In the genomic region with DNA sequence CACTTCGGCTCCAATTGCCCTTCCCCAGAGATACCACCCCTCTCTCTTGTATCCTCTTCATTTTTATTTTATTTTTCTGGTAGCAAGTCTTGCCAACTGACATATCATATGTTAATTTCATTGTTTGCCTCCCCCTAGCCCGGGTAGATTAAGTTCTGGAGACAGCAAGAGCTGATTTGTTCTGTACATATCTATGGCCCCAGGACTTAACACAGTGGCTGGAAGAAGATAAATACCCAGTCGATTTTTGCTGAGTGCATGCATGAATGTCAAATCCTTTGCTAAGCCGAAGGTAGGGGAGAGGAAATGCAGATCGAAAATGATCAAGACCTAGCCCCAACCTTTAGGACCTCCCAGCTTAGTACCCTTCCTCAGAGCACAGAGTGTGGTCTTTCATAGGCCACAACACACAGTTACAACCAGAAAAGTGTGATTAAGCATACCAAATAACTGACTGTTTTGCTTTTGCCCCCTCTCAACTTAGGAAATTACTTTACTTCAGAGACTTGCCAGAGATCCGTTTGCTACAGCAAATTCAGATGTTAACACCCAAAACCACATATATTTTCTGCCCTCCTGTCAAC, we compare ENCODE assay signal across 1 cellular context.
TF ChIP-seq lines count a peak whose summit lies in the region.

No MANE protein-coding gene starts in this region.

TF ChIP-seq in K562, 482 proteins besides CTCF, POLR2A, EP300 and RAD21:
- TF ChIP-seq ZNF584 (CRISPR knock-in tag; IDR thresholded peaks at IDR 0.05; ENCODE audit: low read depth) (no peak), SMC3 (conservative IDR thresholded peaks at IDR 0.05; ENCODE audit: insufficient read depth, low read depth, low read length) (no peak), ZFP36 (IDR thresholded peaks at IDR 0.05; ENCODE audit: low read depth, low read length, partially characterized antibody) (no peak), JUNB (CRISPR knock-in tag; conservative IDR thresholded peaks at IDR 0.05) (no peak), ZEB2 (IDR thresholded peaks at IDR 0.05) (no peak), ZNF75A (CRISPR knock-in tag; IDR thresholded peaks at IDR 0.05) (no peak), MAFK (IDR thresholded peaks at IDR 0.05; ENCODE audit: low read length) (0 out of 2 replicates have a peak, but pooled peaks have one; percentile 18), CBFA2T3 (IDR thresholded peaks at IDR 0.05) (peak; percentile 77), FOXK1 (CRISPR knock-in tag; IDR thresholded peaks at IDR 0.05; ENCODE audit: borderline replicate concordance) (0 out of 2 replicates have a peak, but pooled peaks have one; percentile 40), ATF7 (IDR thresholded peaks at IDR 0.05) (no peak), PRMT5 (CRISPR knock-in tag; IDR thresholded peaks at IDR 0.05) (no peak), TAL1 (IDR thresholded peaks at IDR 0.05) (peak; percentile 36; the same call in 1 of the 2 replicates), ZNF146 (CRISPR knock-in tag; IDR thresholded peaks at IDR 0.05; ENCODE audit: unreplicated experiment) (no peak), TEAD2 (tag; IDR thresholded peaks at IDR 0.05) (no peak), ARID1B (IDR thresholded peaks at IDR 0.05) (peak; percentile 61), POLR3A (IDR thresholded peaks at IDR 0.05; ENCODE audit: borderline replicate concordance, extremely low read depth, insufficient read depth, insufficient read length) (no peak), TCF3 (CRISPR knock-in tag; IDR thresholded peaks at IDR 0.05) (peak; percentile 60), SMAD1 (IDR thresholded peaks at IDR 0.05; ENCODE audit: low read depth, low read length, partially characterized antibody) (no peak), CBFA2T2 (conservative IDR thresholded peaks at IDR 0.05) (peak; percentile 63), NFE2 (IDR thresholded peaks at IDR 0.05; ENCODE audit: low read depth) (peak; percentile 11; the same call in 1 of the 2 replicates), NCOR1 (IDR thresholded peaks at IDR 0.05) (peak; percentile 61), FOXM1 (IDR thresholded peaks at IDR 0.05; ENCODE audit: low read depth) (no peak), FOXM1 (CRISPR knock-in tag; IDR thresholded peaks at IDR 0.05; ENCODE audit: low read depth) (no peak), C11orf30 (IDR thresholded peaks at IDR 0.05; ENCODE audit: low read depth) (peak; percentile 20)
- TF ChIP-seq, protein P1, sequence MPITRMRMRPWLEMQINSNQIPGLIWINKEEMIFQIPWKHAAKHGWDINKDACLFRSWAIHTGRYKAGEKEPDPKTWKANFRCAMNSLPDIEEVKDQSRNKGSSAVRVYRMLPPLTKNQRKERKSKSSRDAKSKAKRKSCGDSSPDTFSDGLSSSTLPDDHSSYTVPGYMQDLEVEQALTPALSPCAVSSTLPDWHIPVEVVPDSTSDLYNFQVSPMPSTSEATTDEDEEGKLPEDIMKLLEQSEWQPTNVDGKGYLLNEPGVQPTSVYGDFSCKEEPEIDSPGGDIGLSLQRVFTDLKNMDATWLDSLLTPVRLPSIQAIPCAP (CRISPR knock-in tag; IDR thresholded peaks at IDR 0.05; ENCODE audit: borderline replicate concordance), result no peak
- TF ChIP-seq, protein P2, sequence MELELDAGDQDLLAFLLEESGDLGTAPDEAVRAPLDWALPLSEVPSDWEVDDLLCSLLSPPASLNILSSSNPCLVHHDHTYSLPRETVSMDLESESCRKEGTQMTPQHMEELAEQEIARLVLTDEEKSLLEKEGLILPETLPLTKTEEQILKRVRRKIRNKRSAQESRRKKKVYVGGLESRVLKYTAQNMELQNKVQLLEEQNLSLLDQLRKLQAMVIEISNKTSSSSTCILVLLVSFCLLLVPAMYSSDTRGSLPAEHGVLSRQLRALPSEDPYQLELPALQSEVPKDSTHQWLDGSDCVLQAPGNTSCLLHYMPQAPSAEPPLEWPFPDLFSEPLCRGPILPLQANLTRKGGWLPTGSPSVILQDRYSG (tag; conservative IDR thresholded peaks at IDR 0.05; ENCODE audit: low read depth), result no peak
- TF ChIP-seq, protein P3, sequence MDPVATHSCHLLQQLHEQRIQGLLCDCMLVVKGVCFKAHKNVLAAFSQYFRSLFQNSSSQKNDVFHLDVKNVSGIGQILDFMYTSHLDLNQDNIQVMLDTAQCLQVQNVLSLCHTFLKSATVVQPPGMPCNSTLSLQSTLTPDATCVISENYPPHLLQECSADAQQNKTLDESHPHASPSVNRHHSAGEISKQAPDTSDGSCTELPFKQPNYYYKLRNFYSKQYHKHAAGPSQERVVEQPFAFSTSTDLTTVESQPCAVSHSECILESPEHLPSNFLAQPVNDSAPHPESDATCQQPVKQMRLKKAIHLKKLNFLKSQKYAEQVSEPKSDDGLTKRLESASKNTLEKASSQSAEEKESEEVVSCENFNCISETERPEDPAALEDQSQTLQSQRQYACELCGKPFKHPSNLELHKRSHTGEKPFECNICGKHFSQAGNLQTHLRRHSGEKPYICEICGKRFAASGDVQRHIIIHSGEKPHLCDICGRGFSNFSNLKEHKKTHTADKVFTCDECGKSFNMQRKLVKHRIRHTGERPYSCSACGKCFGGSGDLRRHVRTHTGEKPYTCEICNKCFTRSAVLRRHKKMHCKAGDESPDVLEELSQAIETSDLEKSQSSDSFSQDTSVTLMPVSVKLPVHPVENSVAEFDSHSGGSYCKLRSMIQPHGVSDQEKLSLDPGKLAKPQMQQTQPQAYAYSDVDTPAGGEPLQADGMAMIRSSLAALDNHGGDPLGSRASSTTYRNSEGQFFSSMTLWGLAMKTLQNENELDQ (CRISPR knock-in tag; IDR thresholded peaks at IDR 0.05; ENCODE audit: borderline replicate concordance), result no peak
- TF ChIP-seq, protein P4, sequence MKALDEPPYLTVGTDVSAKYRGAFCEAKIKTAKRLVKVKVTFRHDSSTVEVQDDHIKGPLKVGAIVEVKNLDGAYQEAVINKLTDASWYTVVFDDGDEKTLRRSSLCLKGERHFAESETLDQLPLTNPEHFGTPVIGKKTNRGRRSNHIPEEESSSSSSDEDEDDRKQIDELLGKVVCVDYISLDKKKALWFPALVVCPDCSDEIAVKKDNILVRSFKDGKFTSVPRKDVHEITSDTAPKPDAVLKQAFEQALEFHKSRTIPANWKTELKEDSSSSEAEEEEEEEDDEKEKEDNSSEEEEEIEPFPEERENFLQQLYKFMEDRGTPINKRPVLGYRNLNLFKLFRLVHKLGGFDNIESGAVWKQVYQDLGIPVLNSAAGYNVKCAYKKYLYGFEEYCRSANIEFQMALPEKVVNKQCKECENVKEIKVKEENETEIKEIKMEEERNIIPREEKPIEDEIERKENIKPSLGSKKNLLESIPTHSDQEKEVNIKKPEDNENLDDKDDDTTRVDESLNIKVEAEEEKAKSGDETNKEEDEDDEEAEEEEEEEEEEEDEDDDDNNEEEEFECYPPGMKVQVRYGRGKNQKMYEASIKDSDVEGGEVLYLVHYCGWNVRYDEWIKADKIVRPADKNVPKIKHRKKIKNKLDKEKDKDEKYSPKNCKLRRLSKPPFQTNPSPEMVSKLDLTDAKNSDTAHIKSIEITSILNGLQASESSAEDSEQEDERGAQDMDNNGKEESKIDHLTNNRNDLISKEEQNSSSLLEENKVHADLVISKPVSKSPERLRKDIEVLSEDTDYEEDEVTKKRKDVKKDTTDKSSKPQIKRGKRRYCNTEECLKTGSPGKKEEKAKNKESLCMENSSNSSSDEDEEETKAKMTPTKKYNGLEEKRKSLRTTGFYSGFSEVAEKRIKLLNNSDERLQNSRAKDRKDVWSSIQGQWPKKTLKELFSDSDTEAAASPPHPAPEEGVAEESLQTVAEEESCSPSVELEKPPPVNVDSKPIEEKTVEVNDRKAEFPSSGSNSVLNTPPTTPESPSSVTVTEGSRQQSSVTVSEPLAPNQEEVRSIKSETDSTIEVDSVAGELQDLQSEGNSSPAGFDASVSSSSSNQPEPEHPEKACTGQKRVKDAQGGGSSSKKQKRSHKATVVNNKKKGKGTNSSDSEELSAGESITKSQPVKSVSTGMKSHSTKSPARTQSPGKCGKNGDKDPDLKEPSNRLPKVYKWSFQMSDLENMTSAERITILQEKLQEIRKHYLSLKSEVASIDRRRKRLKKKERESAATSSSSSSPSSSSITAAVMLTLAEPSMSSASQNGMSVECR (CRISPR knock-in tag; IDR thresholded peaks at IDR 0.05), result no peak
- TF ChIP-seq, protein P5, sequence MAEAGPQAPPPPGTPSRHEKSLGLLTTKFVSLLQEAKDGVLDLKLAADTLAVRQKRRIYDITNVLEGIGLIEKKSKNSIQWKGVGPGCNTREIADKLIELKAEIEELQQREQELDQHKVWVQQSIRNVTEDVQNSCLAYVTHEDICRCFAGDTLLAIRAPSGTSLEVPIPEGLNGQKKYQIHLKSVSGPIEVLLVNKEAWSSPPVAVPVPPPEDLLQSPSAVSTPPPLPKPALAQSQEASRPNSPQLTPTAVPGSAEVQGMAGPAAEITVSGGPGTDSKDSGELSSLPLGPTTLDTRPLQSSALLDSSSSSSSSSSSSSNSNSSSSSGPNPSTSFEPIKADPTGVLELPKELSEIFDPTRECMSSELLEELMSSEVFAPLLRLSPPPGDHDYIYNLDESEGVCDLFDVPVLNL (CRISPR knock-in tag; IDR thresholded peaks at IDR 0.05; ENCODE audit: low read depth), result no peak
- TF ChIP-seq, protein P6, sequence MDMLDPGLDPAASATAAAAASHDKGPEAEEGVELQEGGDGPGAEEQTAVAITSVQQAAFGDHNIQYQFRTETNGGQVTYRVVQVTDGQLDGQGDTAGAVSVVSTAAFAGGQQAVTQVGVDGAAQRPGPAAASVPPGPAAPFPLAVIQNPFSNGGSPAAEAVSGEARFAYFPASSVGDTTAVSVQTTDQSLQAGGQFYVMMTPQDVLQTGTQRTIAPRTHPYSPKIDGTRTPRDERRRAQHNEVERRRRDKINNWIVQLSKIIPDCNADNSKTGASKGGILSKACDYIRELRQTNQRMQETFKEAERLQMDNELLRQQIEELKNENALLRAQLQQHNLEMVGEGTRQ (CRISPR knock-in tag; IDR thresholded peaks at IDR 0.05), result no peak
- TF ChIP-seq, protein P7, sequence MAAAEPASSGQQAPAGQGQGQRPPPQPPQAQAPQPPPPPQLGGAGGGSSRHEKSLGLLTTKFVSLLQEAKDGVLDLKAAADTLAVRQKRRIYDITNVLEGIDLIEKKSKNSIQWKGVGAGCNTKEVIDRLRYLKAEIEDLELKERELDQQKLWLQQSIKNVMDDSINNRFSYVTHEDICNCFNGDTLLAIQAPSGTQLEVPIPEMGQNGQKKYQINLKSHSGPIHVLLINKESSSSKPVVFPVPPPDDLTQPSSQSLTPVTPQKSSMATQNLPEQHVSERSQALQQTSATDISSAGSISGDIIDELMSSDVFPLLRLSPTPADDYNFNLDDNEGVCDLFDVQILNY (CRISPR knock-in tag; IDR thresholded peaks at IDR 0.05), result no peak
- TF ChIP-seq, protein P8, sequence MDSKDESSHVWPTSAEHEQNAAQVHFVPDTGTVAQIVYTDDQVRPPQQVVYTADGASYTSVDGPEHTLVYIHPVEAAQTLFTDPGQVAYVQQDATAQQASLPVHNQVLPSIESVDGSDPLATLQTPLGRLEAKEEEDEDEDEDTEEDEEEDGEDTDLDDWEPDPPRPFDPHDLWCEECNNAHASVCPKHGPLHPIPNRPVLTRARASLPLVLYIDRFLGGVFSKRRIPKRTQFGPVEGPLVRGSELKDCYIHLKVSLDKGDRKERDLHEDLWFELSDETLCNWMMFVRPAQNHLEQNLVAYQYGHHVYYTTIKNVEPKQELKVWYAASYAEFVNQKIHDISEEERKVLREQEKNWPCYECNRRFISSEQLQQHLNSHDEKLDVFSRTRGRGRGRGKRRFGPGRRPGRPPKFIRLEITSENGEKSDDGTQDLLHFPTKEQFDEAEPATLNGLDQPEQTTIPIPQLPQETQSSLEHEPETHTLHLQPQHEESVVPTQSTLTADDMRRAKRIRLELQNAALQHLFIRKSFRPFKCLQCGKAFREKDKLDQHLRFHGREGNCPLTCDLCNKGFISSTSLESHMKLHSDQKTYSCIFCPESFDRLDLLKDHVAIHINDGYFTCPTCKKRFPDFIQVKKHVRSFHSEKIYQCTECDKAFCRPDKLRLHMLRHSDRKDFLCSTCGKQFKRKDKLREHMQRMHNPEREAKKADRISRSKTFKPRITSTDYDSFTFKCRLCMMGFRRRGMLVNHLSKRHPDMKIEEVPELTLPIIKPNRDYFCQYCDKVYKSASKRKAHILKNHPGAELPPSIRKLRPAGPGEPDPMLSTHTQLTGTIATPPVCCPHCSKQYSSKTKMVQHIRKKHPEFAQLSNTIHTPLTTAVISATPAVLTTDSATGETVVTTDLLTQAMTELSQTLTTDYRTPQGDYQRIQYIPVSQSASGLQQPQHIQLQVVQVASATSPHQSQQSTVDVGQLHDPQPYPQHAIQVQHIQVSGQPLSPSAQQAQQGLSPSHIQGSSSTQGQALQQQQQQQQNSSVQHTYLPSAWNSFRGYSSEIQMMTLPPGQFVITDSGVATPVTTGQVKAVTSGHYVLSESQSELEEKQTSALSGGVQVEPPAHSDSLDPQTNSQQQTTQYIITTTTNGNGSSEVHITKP (IDR thresholded peaks at IDR 0.05; ENCODE audit: partially characterized antibody), result peak; percentile 91
